In genomic region chr7:143300959-143301617, GRCh38 we compare ENCODE assay signal across 1 cellular context.
TF ChIP-seq lines count a peak whose summit lies in the region.

No MANE protein-coding gene starts in this region.

TF ChIP-seq in SK-N-SH, 30 proteins besides CTCF, POLR2A, EP300 and RAD21 (continued from another document):
- TF ChIP-seq PBX3 (IDR thresholded peaks at IDR 0.05) = no peak
- no peak for TF ChIP-seq FOSL2 (IDR thresholded peaks at IDR 0.05; ENCODE audit: borderline replicate concordance, low read depth)
- no peak for TF ChIP-seq REST (IDR thresholded peaks at IDR 0.05; ENCODE audit: low read depth, low read length)
- no peak for TF ChIP-seq FOXJ3 (CRISPR knock-in tag; IDR thresholded peaks at IDR 0.05)
